8 cellular contexts compared by ENCODE assay signal in genomic region chr2:10303634-10304378, GRCh38. TPM values are rescaled to one million over a fixed set of nuclear protein-coding genes. Genes with fewer than 3 reads are reported as not detected.
DNase-seq lines count a peak whose midpoint lies in the region; ATAC-seq and TF ChIP-seq lines count a peak whose summit lies in the region.

No MANE protein-coding gene starts in this region.

- peak overlapping the region; percentile 96 for H3K4me3 Mint-ChIP-seq in HFFc6

- H3K4me3 ChIP-seq in DND-41 (ENCODE audit: low read depth in 1 of 2, low read length in 2 of 2) (peak overlapping the region; percentile 49 to 98; a peak in 3 of 4 replicates), adipocyte (ENCODE audit: low read length) (peak overlapping the region; percentile 85), heart right ventricle (peak overlapping the region; percentile 79 to 98 (median 84))

- intact Hi-C loops in heart right ventricle (cut with DNase I), result loop anchor here in 8 of 10 donors (2.0 to 10.0 kb wide), 11 partner anchors 25 to 179 kb away; partner anchors contain the start of gene RRM2 (in 1 of the 8)

- H3K27me3 ChIP-seq in DND-41 (ENCODE audit: insufficient read depth, low read length, poor library complexity) (peaks cover 25% of the 10 kb centered on the region), adipocyte (replicated peaks; ENCODE audit: control insufficient read depth, insufficient read depth, low read length) (no peaks in the 10 kb centered on the region), heart right ventricle (no peaks in the 10 kb centered on the region)

- peak overlapping the region; percentile 100 for H3K4me2 ChIP-seq in DND-41 (ENCODE audit: insufficient read depth, low read length)

- peak overlapping the region; percentile 34; the same call in 1 of the 2 replicates for H2AFZ ChIP-seq in DND-41 (ENCODE audit: low read depth, low read length)

- H3K27ac ChIP-seq in DND-41 (ENCODE audit: low read length), result no peak overlapping the region
- H3K27ac ChIP-seq in heart right ventricle, result peak overlapping the region in 9 of 10 donors; percentile 67 to 90 (median 88)

- no peak overlapping the region for H3K27ac Mint-ChIP-seq in HFFc6

- peaks cover 23% of the 10 kb centered on the region for H3K4me1 Mint-ChIP-seq in HFFc6 (ENCODE audit: low read depth)

- WGBS in heart right ventricle, 2 donors, result 1 to 2% methylated on average over 57 to 59 of the region's 59 CpGs

- peaks cover 2% of the 10 kb centered on the region; the same call in 1 of the 2 replicates for H3K9me3 Mint-ChIP-seq in HFFc6

- H3K4me1 ChIP-seq in DND-41 (ENCODE audit: insufficient read depth, low read length) (peaks cover 41% of the 10 kb centered on the region), adipocyte (ENCODE audit: control insufficient read depth, insufficient read depth, low read length) (peaks cover 10% of the 10 kb centered on the region), heart right ventricle (peaks cover 2 to 62% (median 41%) of the 10 kb centered on the region in 9 donors)

- TF ChIP-seq CTCF in DND-41 (IDR thresholded peaks at IDR 0.05; ENCODE audit: borderline replicate concordance, extremely low read depth, low read length, poor library complexity, severe bottlenecking), result peak; percentile 41
- TF ChIP-seq CTCF in HFFc6 (IDR thresholded peaks at IDR 0.05), result peak; percentile 58
- peak in 4 of 9 donors; percentile 27 to 48 (median 44) for TF ChIP-seq CTCF in heart right ventricle (IDR thresholded peaks at IDR 0.05)

- peak; percentile 47 for ATAC-seq in DND-41 (ENCODE audit: insufficient read depth, low read depth)
- ATAC-seq in heart right ventricle, result peak; percentile 10 to 54 (median 28)
- no peak for ATAC-seq in HG03571 (IDR thresholded peaks at IDR 0.05; ENCODE audit: unreplicated experiment)

- H3K36me3 ChIP-seq in DND-41 (ENCODE audit: insufficient read depth, low read length) (no peaks in the 10 kb centered on the region), adipocyte (ENCODE audit: control insufficient read depth, insufficient read depth, low read length, severe bottlenecking) (no peaks in the 10 kb centered on the region), heart right ventricle (no peaks in the 10 kb centered on the region)

- DNase-seq in DND-41 (peak; percentile 67), HFFc6 (peak; percentile 33), RPMI8226 (peak; percentile 77), adipocyte (ENCODE audit: low read depth) (peak; percentile 75), heart right ventricle (peak; percentile 23 to 49), pons (ENCODE audit: low spot score) (peak; percentile 33), 8988T (no peak)

- peak overlapping the region; percentile 70 for H3K9ac ChIP-seq in DND-41 (ENCODE audit: low read depth, low read length)
- H3K9ac ChIP-seq in adipocyte (ENCODE audit: low read length), result peak overlapping the region; percentile 76

- no peaks in the 10 kb centered on the region for H3K36me3 Mint-ChIP-seq in HFFc6 (ENCODE audit: low read depth)

- H3K27me3 Mint-ChIP-seq in HFFc6 (ENCODE audit: insufficient read depth), result peaks cover 1% of the 10 kb centered on the region; the same call in 1 of the 2 replicates

- H4K20me1 ChIP-seq in DND-41 (ENCODE audit: insufficient read depth, low read length), result peaks cover 51% of the 10 kb centered on the region

- no peaks in the 10 kb centered on the region for H3K79me2 ChIP-seq in DND-41 (ENCODE audit: insufficient read depth, low read length)

- H3K9me3 ChIP-seq in DND-41 (ENCODE audit: insufficient read depth, low read length, severe bottlenecking) (no peaks in the 10 kb centered on the region), adipocyte (ENCODE audit: control insufficient read depth, low read length) (no peaks in the 10 kb centered on the region), heart right ventricle (peaks cover 0 to 6% (median 0%) of the 10 kb centered on the region in 11 donors)

RNA-seq across cellular contexts. Expression of gene HPCAL1, which starts 1.1 kb away (rescaled TPM):
- total RNA-seq in HFFc6 (2021; fragmentation: NEBNext Ultra II Directional; extraction: Animal tissue kit (Norgen Biotek cat#: 25700)), result 10 to 100 TPM; 36.3 to 60.3 (median 57.2) TPM
- total RNA-seq in heart right ventricle, result 10 to 100 TPM; 15.8 to 49.2 (median 22.8) TPM
- polyA plus RNA-seq in heart right ventricle, result 10 to 100 TPM; 31.8 to 46.4 TPM
